ENCODE assay signal across 11 cellular contexts in the genomic region with DNA sequence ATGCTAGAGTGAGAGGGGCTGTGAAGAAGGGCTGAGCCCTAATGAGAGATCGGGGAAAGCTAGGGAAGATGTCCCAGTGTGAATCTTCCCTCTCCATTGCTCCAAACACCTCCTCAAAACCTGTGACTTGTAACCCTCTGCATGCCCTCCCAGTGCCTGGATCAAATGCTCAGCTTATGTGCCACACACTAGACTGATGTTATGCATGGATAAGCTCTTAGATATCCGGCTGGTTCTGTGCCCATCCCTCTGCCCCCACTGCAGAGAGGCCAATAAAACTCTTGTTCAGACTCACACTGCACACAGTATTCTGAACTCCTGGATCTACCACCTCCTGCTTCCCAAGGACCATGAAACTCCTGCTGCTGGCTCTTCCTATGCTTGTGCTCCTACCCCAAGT. TPM values are rescaled to one million over a fixed set of nuclear protein-coding genes. Genes with fewer than 3 reads are reported as not detected.
"Had no signal": no experiment of that assay in that cellular context is flagged by ENCODE, and none has a peak within 500 bp of the region (broad histone marks: within the 10 kb centered on the region; RNA-seq: fewer than 3 reads in every experiment).

A gene with protein sequence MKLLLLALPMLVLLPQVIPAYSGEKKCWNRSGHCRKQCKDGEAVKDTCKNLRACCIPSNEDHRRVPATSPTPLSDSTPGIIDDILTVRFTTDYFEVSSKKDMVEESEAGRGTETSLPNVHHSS (plus strand): TSS at position 301 of the 400 bp plus-strand sequence. CDS start 50 bp downstream, at position 351.

- H3K36me3 ChIP-seq: HAP-1 had no signal

- H3K27ac ChIP-seq: GM23248, HL-60 had no signal

- DNase-seq: GM23248, GOT3, H7, HFFc6, KBM-7 had no signal

- H3K9me3 ChIP-seq: HAP-1 had no signal

- H3K27ac Mint-ChIP-seq: HFFc6, IgD-negative memory B cell had no signal

- H3K9me3 Mint-ChIP-seq: HFFc6 had no signal

- H3K4me1 ChIP-seq: HAP-1 had no signal

- H3K4me1 Mint-ChIP-seq: IgD-negative memory B cell had no signal

- H3K4me3 ChIP-seq: GM23248, HAP-1 had no signal

- H3K4me3 Mint-ChIP-seq: HFFc6, IgD-negative memory B cell had no signal

- H3K9ac ChIP-seq: GM23248 had no signal

- H3K36me3 Mint-ChIP-seq: IgD-negative memory B cell had no signal

- H3K27me3 Mint-ChIP-seq: IgD-negative memory B cell had no signal

- ATAC-seq: HCT116 had no signal

RNA-seq across cellular contexts. Expression of the gene that starts here (rescaled TPM):
- total RNA-seq: GM23248, H4, H7, HFFc6, HT1080 had no signal
